In genomic region chr16:19443659-19444058, GRCh38 we compare ENCODE assay signal across 11 cellular contexts. TPM values are rescaled to one million over a fixed set of nuclear protein-coding genes. Genes with fewer than 3 reads are reported as not detected.
"Had no signal": no experiment of that assay in that cellular context is flagged by ENCODE, and none has a peak within 500 bp of the region (broad histone marks: within the 10 kb centered on the region; RNA-seq: fewer than 3 reads in every experiment).

No MANE protein-coding gene starts in this region.

- H3K4me3 Mint-ChIP-seq: H9, HFFc6 had no signal

- H3K9ac ChIP-seq: GM23248, KMS-11 had no signal

- H3K27ac ChIP-seq: GM23248, HL-60, KMS-11 had no signal

- H2AFZ ChIP-seq: GM23248 had no signal

- FAIRE-seq: H54 had no signal

- H3K4me1 Mint-ChIP-seq: H9 had no signal

- H3K9me3 Mint-ChIP-seq: H9 had no signal

- DNase-seq: GM23248, GOT3, H9, HCEC 1CT, HFFc6, IMR-90, KBM-7 had no signal

- H3K27ac Mint-ChIP-seq: H9, HFFc6 had no signal

- H3K4me2 ChIP-seq: KMS-11 had no signal

- H3K4me3 ChIP-seq: GM23248 had no signal

RNA-seq across cellular contexts. Expression of gene TMC5, which starts 26.0 kb away (rescaled TPM):
- total RNA-seq: GM23248, HT1080, IMR-90 had no signal
- polyA plus RNA-seq: GM23248, IMR-90 had no signal
